In the genomic region with DNA sequence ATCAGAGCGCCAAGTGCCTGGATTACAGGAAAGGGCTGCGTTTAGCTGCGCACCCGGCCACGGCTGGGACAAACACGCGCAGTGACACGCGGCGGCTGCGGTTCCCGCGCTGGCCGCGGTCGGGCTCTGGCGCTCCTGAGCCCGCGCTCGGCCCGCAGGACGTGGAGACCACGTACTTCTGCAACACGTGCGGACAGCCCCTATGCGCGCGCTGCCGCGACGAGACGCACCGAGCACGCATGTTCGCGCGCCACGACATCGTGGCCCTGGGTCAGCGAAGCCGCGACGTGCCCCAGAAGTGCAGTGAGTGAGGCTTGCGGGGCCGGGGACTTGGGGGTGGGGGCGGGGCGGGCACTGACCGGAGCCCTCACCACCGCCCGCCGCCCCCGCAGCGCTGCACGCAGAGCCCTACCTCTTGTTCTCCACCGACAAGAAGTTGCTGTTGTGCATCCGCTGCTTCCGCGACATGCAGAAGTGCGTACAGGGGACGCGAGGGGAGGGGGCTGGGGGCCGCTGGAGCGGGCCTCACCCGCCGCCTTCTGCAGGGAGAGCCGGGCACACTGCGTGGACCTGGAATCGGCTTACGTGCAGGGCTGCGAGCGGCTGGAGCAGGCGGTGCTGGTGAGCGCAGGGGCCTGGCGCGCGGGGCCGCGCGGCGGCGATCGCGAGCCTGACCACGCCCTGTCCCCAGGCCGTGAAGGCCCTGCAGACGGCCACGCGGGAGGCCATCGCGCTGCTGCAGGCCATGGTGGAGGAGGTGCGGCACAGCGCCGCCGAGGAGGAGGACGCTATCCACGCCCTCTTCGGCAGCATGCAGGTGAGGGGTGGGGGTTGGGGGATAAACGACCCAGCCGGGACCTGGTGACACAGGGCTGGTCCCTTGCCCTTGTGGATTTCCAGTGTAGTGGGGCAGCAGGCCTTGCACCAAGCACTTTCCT, we compare ENCODE assay signal across 8 cellular contexts. TPM values are rescaled to one million over a fixed set of nuclear protein-coding genes. Genes with fewer than 3 reads are reported as not detected.
DNase-seq lines count a peak whose midpoint lies in the region; ATAC-seq and TF ChIP-seq lines count a peak whose summit lies in the region.

No MANE protein-coding gene starts in this region.

- no peaks in the 10 kb centered on the region for H3K9me2 ChIP-seq in SK-N-SH

- CTCF ChIA-PET in activated CD8-positive, alpha-beta memory T cell treated with anti-CD3 and anti-CD28 coated beads, Interleukin-2, amount 10 ng/mL, durations not matched to agents 7 days and 5 days (lab: Charles Lee), result interaction anchor here (0.8 to 1.2 kb wide), 4 partner anchors 17 to 37 kb away, joined by 3 to 5 read pairs (median 3); no protein-coding TSS in a partner anchor
- CTCF ChIA-PET in SK-N-SH (lab: Yijun Ruan, JAX) (interaction anchor here (0.6 to 5.1 kb wide), 30 partner anchors 10 to 1433 kb away, joined by 3 to 43 read pairs (median 5); partner anchors contain the start of genes ICMT and RPL22), Caco-2 (lab: Charles Lee) (no interaction called here)

- no peaks in the 10 kb centered on the region for H3K27me3 ChIP-seq in SK-N-SH (ENCODE audit: insufficient read depth)
- H3K27me3 ChIP-seq in ectodermal cell (ENCODE audit: control insufficient read depth, insufficient read depth, low read length, poor library complexity, severe bottlenecking), result peaks cover 53% of the 10 kb centered on the region
- peaks cover 18% of the 10 kb centered on the region for H3K27me3 ChIP-seq in upper lobe of right lung
- no peaks in the 10 kb centered on the region for H3K27me3 ChIP-seq in Caco-2 (replicated peaks; ENCODE audit: control insufficient read depth, insufficient read depth, low read length)

- peak; percentile 24; the same call in 1 of the 2 replicates for TF ChIP-seq RAD21 in SK-N-SH (IDR thresholded peaks at IDR 0.05; ENCODE audit: low read length)

- DNase-seq in activated CD8-positive, alpha-beta memory T cell treated with anti-CD3 and anti-CD28 coated beads, Interleukin-2, amount 10 ng/mL, durations not matched to agents 7 days and 5 days, result no peak
- DNase-seq in activated CD8-positive, alpha-beta memory T cell treated with anti-CD3 and anti-CD28 coated beads, Interleukin-2, amount 50 U/mL, for 4 hours, result no peak
- DNase-seq in SK-N-SH, result peak; percentile 93
- DNase-seq in middle frontal gyrus (ENCODE audit: extremely low spot score, low spot score), result peak; percentile 20
- DNase-seq in upper lobe of right lung, result peak; percentile 76
- DNase-seq in Caco-2, result no peak
- no peak for DNase-seq in NCI-H1417 (lab: John Stamatoyannopoulos, UW)

- peak overlapping the region in 1 of 2 experiments; percentile 71; a peak in 2 of 4 replicates for H3K27ac ChIP-seq in SK-N-SH (ENCODE audit: low read depth in 2 of 2, low read length in 1 of 2)
- H3K27ac ChIP-seq in ectodermal cell (ENCODE audit: insufficient read depth, low read depth, low read length, poor library complexity, severe bottlenecking), result no peak overlapping the region
- H3K27ac ChIP-seq in upper lobe of right lung, result no peak overlapping the region

- peak; percentile 18 for ATAC-seq in activated CD8-positive, alpha-beta memory T cell treated with anti-CD3 and anti-CD28 coated beads, Interleukin-2, amount 10 ng/mL, durations not matched to agents 7 days and 5 days
- ATAC-seq in upper lobe of right lung, result peak; percentile 64

- peaks cover 15% of the 10 kb centered on the region for H3K4me1 Mint-ChIP-seq in activated CD8-positive, alpha-beta memory T cell treated with anti-CD3 and anti-CD28 coated beads, Interleukin-2, amount 10 ng/mL, durations not matched to agents 7 days and 5 days
- H3K4me1 Mint-ChIP-seq in Caco-2 (ENCODE audit: low read depth, unreplicated experiment), result no peaks in the 10 kb centered on the region

- POLR2A ChIA-PET in SK-N-SH (lab: Yijun Ruan, JAX) (interaction anchor here (0.7 to 1.6 kb wide), 4 partner anchors 10 to 36 kb away, joined by 3 to 6 read pairs (median 4); partner anchors contain the start of genes ICMT and RPL22), Caco-2 (lab: Charles Lee) (no interaction called here)

- no peaks in the 10 kb centered on the region for H3K79me2 ChIP-seq in SK-N-SH (ENCODE audit: insufficient read depth)

- TF ChIP-seq EP300 in SK-N-SH (IDR thresholded peaks at IDR 0.05; ENCODE audit: borderline replicate concordance in 1 of 2, low read depth in 1 of 2, low read length in 1 of 2), result no peak

- H3K36me3 Mint-ChIP-seq in activated CD8-positive, alpha-beta memory T cell treated with anti-CD3 and anti-CD28 coated beads, Interleukin-2, amount 10 ng/mL, durations not matched to agents 7 days and 5 days, result peaks cover 1% of the 10 kb centered on the region
- peaks cover 6% of the 10 kb centered on the region for H3K36me3 Mint-ChIP-seq in Caco-2 (ENCODE audit: insufficient read depth, unreplicated experiment)

- peak overlapping the region; percentile 24 for H3K4me3 Mint-ChIP-seq in activated CD8-positive, alpha-beta memory T cell treated with anti-CD3 and anti-CD28 coated beads, Interleukin-2, amount 10 ng/mL, durations not matched to agents 7 days and 5 days
- no peak overlapping the region for H3K4me3 Mint-ChIP-seq in Caco-2 (ENCODE audit: unreplicated experiment)

- no peaks in the 10 kb centered on the region for H4K20me1 ChIP-seq in SK-N-SH (ENCODE audit: insufficient read depth)

- H2AFZ ChIP-seq in SK-N-SH (ENCODE audit: low read depth), result peak overlapping the region; percentile 59; the same call in 1 of the 2 replicates

- peak; percentile 47 for TF ChIP-seq CTCF in SK-N-SH (IDR thresholded peaks at IDR 0.05)
- peak; percentile 59 for TF ChIP-seq CTCF in upper lobe of right lung (IDR thresholded peaks at IDR 0.05)
- no peak for TF ChIP-seq CTCF in Caco-2 (IDR thresholded peaks at IDR 0.05; ENCODE audit: insufficient read depth in 1 of 2, low read depth in 1 of 2, low read length in 1 of 2, severe bottlenecking in 1 of 2, unreplicated experiment in 1 of 2)

- peak overlapping the region; percentile 53 for H3K9ac ChIP-seq in SK-N-SH

- intact Hi-C loops in upper lobe of right lung (cut with DNase I) (no loop called here), Caco-2 (cut with micrococcal nuclease; ENCODE audit: unreplicated experiment) (no loop called here)

- H3K4me3 ChIP-seq in SK-N-SH (ENCODE audit: low read depth in 2 of 2, low read length in 1 of 2) (peak overlapping the region; percentile 56 to 58), ectodermal cell (ENCODE audit: insufficient read depth, low read depth, low read length) (peak overlapping the region; percentile 32), upper lobe of right lung (peak overlapping the region; percentile 48), Caco-2 (ENCODE audit: low read depth, low read length) (no peak overlapping the region)

- peak overlapping the region; percentile 85 for H3K4me2 ChIP-seq in SK-N-SH

- no peaks in the 10 kb centered on the region for H3F3A ChIP-seq in SK-N-SH (replicated peaks; ENCODE audit: insufficient read depth)

- H3K9me3 Mint-ChIP-seq in activated CD8-positive, alpha-beta memory T cell treated with anti-CD3 and anti-CD28 coated beads, Interleukin-2, amount 10 ng/mL, durations not matched to agents 7 days and 5 days (ENCODE audit: low read depth), result no peaks in the 10 kb centered on the region
- H3K9me3 Mint-ChIP-seq in Caco-2 (ENCODE audit: unreplicated experiment), result no peaks in the 10 kb centered on the region

- H3K4me1 ChIP-seq in SK-N-SH (ENCODE audit: control insufficient read depth in 1 of 2, insufficient read depth in 2 of 2, low read depth in 1 of 2, low read length in 1 of 2) (peaks cover 0 to 18% of the 10 kb centered on the region in 2 experiments; a peak in 1 of 4 replicates), ectodermal cell (ENCODE audit: control insufficient read depth, insufficient read depth, low read length) (peaks cover 12% of the 10 kb centered on the region), upper lobe of right lung (peaks cover 34% of the 10 kb centered on the region), Caco-2 (no peaks in the 10 kb centered on the region; the same call in 1 of the 2 replicates)

- WGBS in SK-N-SH (ENCODE audit: low lambda C conversion rate), result 20% methylated on average over 1 of the region's 99 CpGs
- 5 to 6% methylated on average over 99 of the region's 99 CpGs for WGBS in ectodermal cell, 2 experiments

- peaks cover 13% of the 10 kb centered on the region for H3K27me3 Mint-ChIP-seq in activated CD8-positive, alpha-beta memory T cell treated with anti-CD3 and anti-CD28 coated beads, Interleukin-2, amount 10 ng/mL, durations not matched to agents 7 days and 5 days
- no peaks in the 10 kb centered on the region for H3K27me3 Mint-ChIP-seq in Caco-2 (ENCODE audit: insufficient read depth, unreplicated experiment)

- H3K27ac Mint-ChIP-seq in activated CD8-positive, alpha-beta memory T cell treated with anti-CD3 and anti-CD28 coated beads, Interleukin-2, amount 10 ng/mL, durations not matched to agents 7 days and 5 days, result no peak overlapping the region
- H3K27ac Mint-ChIP-seq in Caco-2 (ENCODE audit: unreplicated experiment), result no peak overlapping the region

- peaks cover 0 to 11% of the 10 kb centered on the region in 2 experiments for H3K36me3 ChIP-seq in SK-N-SH (replicated peaks in 1 of 2; ENCODE audit: control insufficient read depth in 1 of 2, insufficient read depth in 2 of 2, low read length in 1 of 2)
- H3K36me3 ChIP-seq in ectodermal cell (ENCODE audit: control insufficient read depth, insufficient read depth, low read length), result no peaks in the 10 kb centered on the region
- H3K36me3 ChIP-seq in upper lobe of right lung, result no peaks in the 10 kb centered on the region
- no peaks in the 10 kb centered on the region for H3K36me3 ChIP-seq in Caco-2 (ENCODE audit: control insufficient read depth, insufficient read depth, low read length)

- H3K9me3 ChIP-seq in SK-N-SH (no peaks in the 10 kb centered on the region), ectodermal cell (ENCODE audit: control insufficient read depth, low read length) (no peaks in the 10 kb centered on the region), upper lobe of right lung (no peaks in the 10 kb centered on the region), Caco-2 (no peaks in the 10 kb centered on the region)

- BruUV-seq in Caco-2 (replicated peaks; lab: Mats Ljungman, UMichigan), result no TSS peak

RNA-seq across cellular contexts. Expression of gene RNF207, which starts 3.1 kb away (rescaled TPM):
- 10 to 100 TPM; 12.4 to 36.7 TPM for total RNA-seq in activated CD8-positive, alpha-beta memory T cell treated with anti-CD3 and anti-CD28 coated beads, Interleukin-2, amount 10 ng/mL, durations not matched to agents 7 days and 5 days
- polyA plus RNA-seq in SK-N-SH (2012; rRNA removed), result 19.2 and 25.4 TPM in 2 replicates
- polyA plus RNA-seq in SK-N-SH (2012; cell fraction: cytosol; rRNA removed), result 2.5 and 4.0 TPM in 2 replicates
- 134 and 388 TPM in 2 replicates for polyA plus RNA-seq in SK-N-SH (2012; cell fraction: nucleus; rRNA removed)
- polyA plus RNA-seq in ectodermal cell (2013, experiment 1 of 4), result 3.7 TPM
- 5.1 TPM for polyA plus RNA-seq in ectodermal cell (2013, experiment 2 of 4)
- 2.0 TPM for polyA plus RNA-seq in ectodermal cell (2013, experiment 3 of 4)
- polyA plus RNA-seq in ectodermal cell (2013, experiment 4 of 4), result 4.0 TPM
- total RNA-seq in upper lobe of right lung (12.7 TPM), Caco-2 (2022) (26.1 and 27.4 TPM in 2 replicates)

RNA-seq across cellular contexts. Expression of gene RPL22, which starts 9.6 kb away (rescaled TPM):
- total RNA-seq in activated CD8-positive, alpha-beta memory T cell treated with anti-CD3 and anti-CD28 coated beads, Interleukin-2, amount 10 ng/mL, durations not matched to agents 7 days and 5 days, result 100 to 1,000 TPM; 229 to 287 TPM
- polyA plus RNA-seq in SK-N-SH (2012; rRNA removed), result 140 and 151 TPM in 2 replicates
- 216 and 367 TPM in 2 replicates for polyA plus RNA-seq in SK-N-SH (2012; cell fraction: cytosol; rRNA removed)
- 37.2 and 61.3 TPM in 2 replicates for polyA plus RNA-seq in SK-N-SH (2012; cell fraction: nucleus; rRNA removed)
- polyA plus RNA-seq in ectodermal cell (2013, experiment 1 of 4), result 542 TPM
- 587 TPM for polyA plus RNA-seq in ectodermal cell (2013, experiment 2 of 4)
- 400 TPM for polyA plus RNA-seq in ectodermal cell (2013, experiment 3 of 4)
- polyA plus RNA-seq in ectodermal cell (2013, experiment 4 of 4), result 452 TPM
- total RNA-seq in upper lobe of right lung, result 308 TPM
- total RNA-seq in Caco-2 (2022), result 406 and 418 TPM in 2 replicates

RNA-seq across cellular contexts. Expression of gene ICMT, which starts 26.8 kb away (rescaled TPM):
- 10 to 100 TPM; 59.1 to 72.8 TPM for total RNA-seq in activated CD8-positive, alpha-beta memory T cell treated with anti-CD3 and anti-CD28 coated beads, Interleukin-2, amount 10 ng/mL, durations not matched to agents 7 days and 5 days
- polyA plus RNA-seq in SK-N-SH (2012; rRNA removed), result 40.2 and 43.7 TPM in 2 replicates
- polyA plus RNA-seq in SK-N-SH (2012; cell fraction: cytosol; rRNA removed), result 41.9 and 51.0 TPM in 2 replicates
- 16.5 and 21.6 TPM in 2 replicates for polyA plus RNA-seq in SK-N-SH (2012; cell fraction: nucleus; rRNA removed)
- 107 TPM for polyA plus RNA-seq in ectodermal cell (2013, experiment 1 of 4)
- polyA plus RNA-seq in ectodermal cell (2013, experiment 2 of 4), result 123 TPM
- polyA plus RNA-seq in ectodermal cell (2013, experiment 3 of 4), result 81.1 TPM
- polyA plus RNA-seq in ectodermal cell (2013, experiment 4 of 4), result 84.0 TPM
- total RNA-seq in upper lobe of right lung (56.9 TPM), Caco-2 (2022) (73.6 and 77.6 TPM in 2 replicates)

RNA-seq across cellular contexts. Expression of gene CHD5, which starts 28.9 kb away (rescaled TPM):
- total RNA-seq in activated CD8-positive, alpha-beta memory T cell treated with anti-CD3 and anti-CD28 coated beads, Interleukin-2, amount 10 ng/mL, durations not matched to agents 7 days and 5 days, result 1 to 10 TPM in 1 of 2 experiments, under 1 TPM in 1; 0.47 to 1.1 TPM
- 0.26 and 0.62 TPM in 2 replicates for polyA plus RNA-seq in SK-N-SH (2012; rRNA removed)
- 0.15 and 0.25 TPM in 2 replicates for polyA plus RNA-seq in SK-N-SH (2012; cell fraction: cytosol; rRNA removed)
- polyA plus RNA-seq in SK-N-SH (2012; cell fraction: nucleus; rRNA removed), result 1.9 TPM in 2 replicates
- 0.87 TPM for polyA plus RNA-seq in ectodermal cell (2013, experiment 1 of 4)
- 0.59 TPM for polyA plus RNA-seq in ectodermal cell (2013, experiment 2 of 4)
- 0.43 TPM for polyA plus RNA-seq in ectodermal cell (2013, experiment 3 of 4)
- 0.45 TPM for polyA plus RNA-seq in ectodermal cell (2013, experiment 4 of 4)
- total RNA-seq in upper lobe of right lung (0.23 TPM), Caco-2 (2022) (0.39 and 0.44 TPM in 2 replicates)

RNA-seq across cellular contexts. Expression of gene HES3, which starts 35.0 kb away (rescaled TPM):
- total RNA-seq in activated CD8-positive, alpha-beta memory T cell treated with anti-CD3 and anti-CD28 coated beads, Interleukin-2, amount 10 ng/mL, durations not matched to agents 7 days and 5 days, result not detected
- polyA plus RNA-seq in SK-N-SH (2012; rRNA removed), result not detected in 2 replicates
- polyA plus RNA-seq in SK-N-SH (2012; cell fraction: cytosol; rRNA removed), result not detected in 2 replicates
- not detected in 2 replicates for polyA plus RNA-seq in SK-N-SH (2012; cell fraction: nucleus; rRNA removed)
- 22.3 TPM for polyA plus RNA-seq in ectodermal cell (2013, experiment 1 of 4)
- 28.2 TPM for polyA plus RNA-seq in ectodermal cell (2013, experiment 2 of 4)
- polyA plus RNA-seq in ectodermal cell (2013, experiment 3 of 4), result 53.8 TPM
- polyA plus RNA-seq in ectodermal cell (2013, experiment 4 of 4), result 47.1 TPM
- total RNA-seq in upper lobe of right lung (not detected), Caco-2 (2022) (not detected in 2 replicates)

Comparison
In these comparisons a context has a peak if more than half of its experiments do, and no peak if none do; other contexts are left out.
1. DNase-seq: peak in SK-N-SH (single experiment), middle frontal gyrus (single experiment) and upper lobe of right lung (single experiment); none in activated CD8-positive, alpha-beta memory T cell treated with anti-CD3 and anti-CD28 coated beads, Interleukin-2, amount 10 ng/mL, durations not matched to agents 7 days and 5 days (single experiment), activated CD8-positive, alpha-beta memory T cell treated with anti-CD3 and anti-CD28 coated beads, Interleukin-2, amount 50 U/mL, for 4 hours (single experiment), Caco-2 (0 of 2) and NCI-H1417 (0 of 3).
2. CTCF ChIP-seq: peak in SK-N-SH (single experiment) and upper lobe of right lung (single experiment); none in Caco-2 (0 of 2).